In genomic region chr3:4394048-4394447, GRCh38 we compare ENCODE assay signal across 10 cellular contexts.
A peak's percentile ranks its signal among the peaks of the same experiment; 100 is the strongest.
DNase-seq lines count a peak whose midpoint lies in the region; ATAC-seq and TF ChIP-seq lines count a peak whose summit lies in the region.
"Had no signal": no experiment of that assay in that cellular context is flagged by ENCODE, and none has a peak within 500 bp of the region (broad histone marks: within the 10 kb centered on the region; RNA-seq: fewer than 3 reads in every experiment).

No MANE protein-coding gene starts in this region.

- H3K9me3 ChIP-seq in BE2C = no peaks in the 10 kb centered on the region

- DNase-seq in activated gamma-delta T cell treated with Interleukin-2 at 50 U/mL for 16 hours = peak; percentile 28
- no peak for DNase-seq in activated gamma-delta T cell (lab: John Stamatoyannopoulos, UW)
- peak; percentile 31 for DNase-seq in activated CD4-positive, alpha-beta T cell treated with anti-CD3 and anti-CD28 coated beads for 48 hours
- peak; percentile 86 for DNase-seq in dermis blood vessel endothelial cell
- DNase-seq in stimulated activated effector memory CD8-positive, alpha-beta T cell treated with anti-CD3 and anti-CD28 coated beads, Interleukin-12 subunit alpha, Interleukin-12 subunit beta, amount 100 ng/mL, for 72 hours (ENCODE audit: low spot score in 2 of 2) = no peak
- DNase-seq in BE2C = no peak
- no peak for DNase-seq in NCI-H748 (lab: John Stamatoyannopoulos, UW; ENCODE audit: unreplicated experiment)
- DNase-seq in activated CD4-positive, CD25-positive, alpha-beta regulatory T cell treated with anti-CD3 and anti-CD28 coated beads, Interleukin-2, amount 50 U/mL, for 72 hours = no peak
- DNase-seq: islet precursor cell, occipital lobe had no signal

- peak overlapping the region; percentile 87 for H3K27ac Mint-ChIP-seq in stimulated activated effector memory CD8-positive, alpha-beta T cell treated with anti-CD3 and anti-CD28 coated beads, Interleukin-12 subunit alpha, Interleukin-12 subunit beta, amount 100 ng/mL, for 72 hours

- H3K4me1 Mint-ChIP-seq in stimulated activated effector memory CD8-positive, alpha-beta T cell treated with anti-CD3 and anti-CD28 coated beads, Interleukin-12 subunit alpha, Interleukin-12 subunit beta, amount 100 ng/mL, for 72 hours = peaks cover 53% of the 10 kb centered on the region

- H3K9me3 Mint-ChIP-seq in stimulated activated effector memory CD8-positive, alpha-beta T cell treated with anti-CD3 and anti-CD28 coated beads, Interleukin-12 subunit alpha, Interleukin-12 subunit beta, amount 100 ng/mL, for 72 hours = peaks cover 2% of the 10 kb centered on the region

- no peak for TF ChIP-seq CTCF in BE2C (IDR thresholded peaks at IDR 0.05; ENCODE audit: low read depth, low read length)

- peak overlapping the region; percentile 43 for H3K4me3 Mint-ChIP-seq in stimulated activated effector memory CD8-positive, alpha-beta T cell treated with anti-CD3 and anti-CD28 coated beads, Interleukin-12 subunit alpha, Interleukin-12 subunit beta, amount 100 ng/mL, for 72 hours

- no peaks in the 10 kb centered on the region for H3K27me3 ChIP-seq in BE2C

- peak; percentile 85 for ATAC-seq in stimulated activated effector memory CD8-positive, alpha-beta T cell treated with anti-CD3 and anti-CD28 coated beads, Interleukin-12 subunit alpha, Interleukin-12 subunit beta, amount 100 ng/mL, for 72 hours

- H3K4me1 ChIP-seq in BE2C = no peaks in the 10 kb centered on the region

- H3K36me3 ChIP-seq in BE2C = no peaks in the 10 kb centered on the region

- no peaks in the 10 kb centered on the region for H3K36me3 Mint-ChIP-seq in stimulated activated effector memory CD8-positive, alpha-beta T cell treated with anti-CD3 and anti-CD28 coated beads, Interleukin-12 subunit alpha, Interleukin-12 subunit beta, amount 100 ng/mL, for 72 hours

- H3K4me3 ChIP-seq in BE2C (ENCODE audit: low read depth, low read length) = no peak overlapping the region

Comparison
In these comparisons a context has a peak if more than half of its experiments do, and no peak if none do; other contexts are left out.
1. DNase-seq: peak in activated gamma-delta T cell treated with Interleukin-2 at 50 U/mL for 16 hours (single experiment), activated CD4-positive, alpha-beta T cell treated with anti-CD3 and anti-CD28 coated beads for 48 hours (single experiment) and dermis blood vessel endothelial cell (single experiment); none in activated gamma-delta T cell (single experiment), stimulated activated effector memory CD8-positive, alpha-beta T cell treated with anti-CD3 and anti-CD28 coated beads, Interleukin-12 subunit alpha, Interleukin-12 subunit beta, amount 100 ng/mL, for 72 hours (0 of 2), BE2C (single experiment), NCI-H748 (single experiment) and activated CD4-positive, CD25-positive, alpha-beta regulatory T cell treated with anti-CD3 and anti-CD28 coated beads, Interleukin-2, amount 50 U/mL, for 72 hours (single experiment).